Comparison of ENCODE assay signal across 20 cellular contexts in genomic region chr20:24957326-24957996, GRCh38. TPM values are rescaled to one million over a fixed set of nuclear protein-coding genes. Genes with fewer than 3 reads are reported as not detected.
A peak's percentile ranks its signal among the peaks of the same experiment; 100 is the strongest.
DNase-seq lines count a peak whose midpoint lies in the region; ATAC-seq and TF ChIP-seq lines count a peak whose summit lies in the region.
"Had no signal": no experiment of that assay in that cellular context is flagged by ENCODE, and none has a peak within 500 bp of the region (broad histone marks: within the 10 kb centered on the region; RNA-seq: fewer than 3 reads in every experiment).

No MANE protein-coding gene starts in this region.

- H3K36me3 Mint-ChIP-seq in activated naive CD4-positive, alpha-beta T cell treated with anti-CD3 and anti-CD28 coated beads, Interleukin-2, amount 50 U/mL, for 72 hours: peaks cover 0 to 17% of the 10 kb centered on the region in 2 donors
- H3K36me3 Mint-ChIP-seq in HFFc6 (ENCODE audit: low read depth): peaks cover 8% of the 10 kb centered on the region

- H3K9me3 Mint-ChIP-seq in activated naive CD4-positive, alpha-beta T cell treated with anti-CD3 and anti-CD28 coated beads, Interleukin-2, amount 50 U/mL, for 72 hours: no peaks in the 10 kb centered on the region
- H3K9me3 Mint-ChIP-seq in HFFc6: no peaks in the 10 kb centered on the region
- H3K9me3 Mint-ChIP-seq: activated T-helper 17 cell treated with anti-CD3 and anti-CD28 coated beads, Interleukin-2, amount 50 U/mL, for 72 hours had no signal

- H3K9me3 ChIP-seq in lower lobe of right lung: no peaks in the 10 kb centered on the region
- H3K9me3 ChIP-seq: ascending aorta, Peyer's patch, transverse colon had no signal

- H3K27ac Mint-ChIP-seq in activated naive CD4-positive, alpha-beta T cell treated with anti-CD3 and anti-CD28 coated beads, Interleukin-2, amount 50 U/mL, for 72 hours: peak overlapping the region; percentile 25 to 37
- H3K27ac Mint-ChIP-seq in HFFc6: no peak overlapping the region
- H3K27ac Mint-ChIP-seq: activated T-helper 17 cell treated with anti-CD3 and anti-CD28 coated beads, Interleukin-2, amount 50 U/mL, for 72 hours had no signal

- no peaks in the 10 kb centered on the region for H3K27me3 ChIP-seq in lower lobe of right lung (ENCODE audit: low read depth)
- H3K27me3 ChIP-seq: ascending aorta, Peyer's patch, transverse colon had no signal

- peaks cover 51% of the 10 kb centered on the region for H3K36me3 ChIP-seq in lower lobe of right lung

- no peak overlapping the region for H3K27ac ChIP-seq in lower lobe of right lung
- H3K27ac ChIP-seq: ascending aorta, HL-60, Peyer's patch, transverse colon had no signal

- no peak overlapping the region for H3K4me3 Mint-ChIP-seq in HFFc6
- H3K4me3 Mint-ChIP-seq: activated T-helper 17 cell treated with anti-CD3 and anti-CD28 coated beads, Interleukin-2, amount 50 U/mL, for 72 hours had no signal

- intact Hi-C loops in lower lobe of right lung (cut with DNase I): no loop called here

- no peak overlapping the region for H3K4me3 ChIP-seq in lower lobe of right lung
- H3K4me3 ChIP-seq: ascending aorta, Peyer's patch, transverse colon had no signal

- TF ChIP-seq CTCF in lower lobe of right lung (IDR thresholded peaks at IDR 0.05): no peak
- TF ChIP-seq CTCF in HFFc6 (IDR thresholded peaks at IDR 0.05): no peak

- DNase-seq in activated naive CD4-positive, alpha-beta T cell treated with anti-CD3 and anti-CD28 coated beads, Interleukin-2, amount 50 U/mL, for 72 hours (ENCODE audit: low spot score in 2 of 2): no peak
- DNase-seq in activated naive CD4-positive, alpha-beta T cell treated with anti-CD3 and anti-CD28 coated beads, Interleukin-2, amount 50 U/mL, for 16 hours: no peak
- DNase-seq in activated CD8-positive, alpha-beta memory T cell treated with anti-CD3 and anti-CD28 coated beads, Interleukin-2, amount 50 U/mL, for 48 hours: peak; percentile 48
- DNase-seq in lower lobe of right lung: peak; percentile 36
- peak; percentile 36 for DNase-seq in ureter (ENCODE audit: low spot score)
- no peak for DNase-seq in HFFc6
- no peak for DNase-seq in NCI-H187 (lab: John Stamatoyannopoulos, UW)
- DNase-seq in H4 (ENCODE audit: low spot score): no peak
- DNase-seq: activated CD4-positive, alpha-beta T cell treated with anti-CD3 and anti-CD28 coated beads for 4 hours; H7; mesenchymal stem cell; NCI-H1694; transverse colon had no signal

- H3K27me3 Mint-ChIP-seq in HFFc6 (ENCODE audit: insufficient read depth): peaks cover 1% of the 10 kb centered on the region; the same call in 1 of the 2 replicates
- H3K27me3 Mint-ChIP-seq: activated T-helper 17 cell treated with anti-CD3 and anti-CD28 coated beads, Interleukin-2, amount 50 U/mL, for 72 hours had no signal

- ATAC-seq in activated naive CD4-positive, alpha-beta T cell treated with anti-CD3 and anti-CD28 coated beads, Interleukin-2, amount 50 U/mL, for 72 hours: no peak
- ATAC-seq in lower lobe of right lung: no peak
- ATAC-seq: activated T-helper 17 cell treated with anti-CD3 and anti-CD28 coated beads, Interleukin-2, amount 50 U/mL, for 72 hours; SK-N-SH treated with all-trans-retinoic acid at 6 μM for 48 hours had no signal

- H3K4me1 ChIP-seq in lower lobe of right lung: peaks cover 5% of the 10 kb centered on the region
- H3K4me1 ChIP-seq: ascending aorta, Peyer's patch had no signal

- no peaks in the 10 kb centered on the region for H3K4me1 Mint-ChIP-seq in HFFc6 (ENCODE audit: low read depth)

RNA-seq across cellular contexts. Expression of gene CST7, which starts 8.4 kb away (rescaled TPM):
- 10 to 100 TPM; 29.8 to 50.3 TPM for total RNA-seq in activated naive CD4-positive, alpha-beta T cell treated with anti-CD3 and anti-CD28 coated beads, Interleukin-2, amount 50 U/mL, for 72 hours
- 11.7 TPM for total RNA-seq in lower lobe of right lung
- 1.6 TPM for total RNA-seq in ureter
- total RNA-seq in HFFc6 (2021; fragmentation: NEBNext Ultra II Directional; extraction: Animal tissue kit (Norgen Biotek cat#: 25700)): not detected
- 0.94 and 1.1 TPM in 2 replicates for total RNA-seq in H4 (2014; rRNA removed; shearing (Covaris generic))
- total RNA-seq: ascending aorta, cerebellum, H7, pulmonary artery endothelial cell had no signal

RNA-seq across cellular contexts. Expression of gene APMAP, which starts 35.1 kb away (rescaled TPM):
- total RNA-seq in activated naive CD4-positive, alpha-beta T cell treated with anti-CD3 and anti-CD28 coated beads, Interleukin-2, amount 50 U/mL, for 72 hours: 10 to 100 TPM; 33.7 to 57.6 TPM
- total RNA-seq in lower lobe of right lung (82.9 TPM), ureter (74.0 TPM)
- total RNA-seq in HFFc6 (2021; fragmentation: NEBNext Ultra II Directional; extraction: Animal tissue kit (Norgen Biotek cat#: 25700)): 100 to 1,000 TPM; 119 to 137 (median 129) TPM
- total RNA-seq in H4 (2014; rRNA removed; shearing (Covaris generic)): 110 and 115 TPM in 2 replicates

Comparison
In these comparisons a context has a peak if more than half of its experiments do, and no peak if none do; other contexts are left out.
1. DNase-seq: peak in activated CD8-positive, alpha-beta memory T cell treated with anti-CD3 and anti-CD28 coated beads, Interleukin-2, amount 50 U/mL, for 48 hours (single experiment), lower lobe of right lung (single experiment) and ureter (single experiment); none in activated naive CD4-positive, alpha-beta T cell treated with anti-CD3 and anti-CD28 coated beads, Interleukin-2, amount 50 U/mL, for 72 hours (0 of 2), activated naive CD4-positive, alpha-beta T cell treated with anti-CD3 and anti-CD28 coated beads, Interleukin-2, amount 50 U/mL, for 16 hours (single experiment), HFFc6 (single experiment), NCI-H187 (0 of 2) and H4 (single experiment).